ENCODE assay signal across 10 cellular contexts in the genomic region with DNA sequence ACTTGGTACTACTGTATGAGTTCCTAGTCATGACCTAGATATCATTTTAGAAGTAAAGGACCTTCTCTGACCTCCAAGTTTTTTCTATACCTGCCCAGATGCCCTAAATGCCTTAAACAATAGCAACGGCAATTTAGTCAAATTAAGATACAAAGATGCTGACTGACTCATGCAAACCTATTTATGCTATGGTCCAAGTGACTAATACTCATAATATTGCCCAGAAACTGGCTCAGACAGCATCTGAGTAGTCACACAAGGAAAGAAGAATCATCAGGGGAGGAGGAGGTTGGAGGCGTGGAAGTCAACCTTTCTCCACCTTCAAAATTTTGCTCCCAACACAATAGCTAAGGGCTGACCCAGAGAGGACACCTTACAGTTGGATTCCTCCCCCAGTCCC. TPM values are rescaled to one million over a fixed set of nuclear protein-coding genes. Genes with fewer than 3 reads are reported as not detected.
A peak's percentile ranks its signal among the peaks of the same experiment; 100 is the strongest.
DNase-seq lines count a peak whose midpoint lies in the region; ATAC-seq and TF ChIP-seq lines count a peak whose summit lies in the region.
"Had no signal": no experiment of that assay in that cellular context is flagged by ENCODE, and none has a peak within 500 bp of the region (broad histone marks: within the 10 kb centered on the region; RNA-seq: fewer than 3 reads in every experiment).

No MANE protein-coding gene starts in this region.

- H3K27ac ChIP-seq in brain microvascular endothelial cell: no peak overlapping the region
- peak overlapping the region; percentile 74 to 81 for H3K27ac ChIP-seq in left lung

- H3K36me3 ChIP-seq in brain microvascular endothelial cell (replicated peaks): no peaks in the 10 kb centered on the region
- peaks cover 0 to 16% of the 10 kb centered on the region in 2 donors for H3K36me3 ChIP-seq in left lung

- peak in 1 of 2 donors; percentile 51 for ATAC-seq in natural killer cell treated with Interleukin-12 subunit alpha and Interleukin-12 subunit beta and Interleukin-15 and Interleukin-18, amount 100 ng/mL, for 72 hours
- ATAC-seq in natural killer cell: no peak
- ATAC-seq in left lung: no peak
- no peak for ATAC-seq in GM18867 (IDR thresholded peaks at IDR 0.05; ENCODE audit: unreplicated experiment)
- no peak for ATAC-seq in WTC11

- H3K9me3 Mint-ChIP-seq in natural killer cell treated with Interleukin-12 subunit alpha and Interleukin-12 subunit beta and Interleukin-15 and Interleukin-18, amount 100 ng/mL, for 72 hours: no peaks in the 10 kb centered on the region
- H3K9me3 Mint-ChIP-seq in natural killer cell: no peaks in the 10 kb centered on the region
- no peaks in the 10 kb centered on the region for H3K9me3 Mint-ChIP-seq in WTC11

- peaks cover 55 to 87% of the 10 kb centered on the region in 2 donors for H3K4me1 ChIP-seq in left lung

- H3K27me3 ChIP-seq in brain microvascular endothelial cell (replicated peaks) (no peaks in the 10 kb centered on the region), left lung (no peaks in the 10 kb centered on the region)

- H3K4me3 ChIP-seq in brain microvascular endothelial cell (ENCODE audit: low read depth, low read length) (no peak overlapping the region), left lung (no peak overlapping the region)
- H3K4me3 ChIP-seq: lower lobe of right lung had no signal

- H3K27me3 Mint-ChIP-seq in natural killer cell treated with Interleukin-12 subunit alpha and Interleukin-12 subunit beta and Interleukin-15 and Interleukin-18, amount 100 ng/mL, for 72 hours: no peaks in the 10 kb centered on the region
- H3K27me3 Mint-ChIP-seq in natural killer cell (ENCODE audit: low read depth in 2 of 2): no peaks in the 10 kb centered on the region
- H3K27me3 Mint-ChIP-seq in WTC11 (ENCODE audit: low read depth): no peaks in the 10 kb centered on the region

- CTCF ChIA-PET in WTC11 (lab: Charles Lee): interaction anchor here (1.2 kb wide), 1 partner anchor 219 kb away, joined by 3 read pairs; no protein-coding TSS in a partner anchor

- H3K4me1 Mint-ChIP-seq in natural killer cell treated with Interleukin-12 subunit alpha and Interleukin-12 subunit beta and Interleukin-15 and Interleukin-18, amount 100 ng/mL, for 72 hours (ENCODE audit: low read depth in 2 of 2): peaks cover 59 to 65% of the 10 kb centered on the region in 2 donors
- H3K4me1 Mint-ChIP-seq in natural killer cell: peaks cover 64 to 75% of the 10 kb centered on the region in 2 donors
- H3K4me1 Mint-ChIP-seq in WTC11: peaks cover 42% of the 10 kb centered on the region

- no peak for DNase-seq in natural killer cell treated with Interleukin-12 subunit alpha and Interleukin-12 subunit beta and Interleukin-15 and Interleukin-18, amount 100 ng/mL, for 72 hours (ENCODE audit: low spot score)
- DNase-seq in natural killer cell (no peak), brain microvascular endothelial cell (peak; percentile 72), left lung (no peak), cortex of kidney (lab: John Stamatoyannopoulos, UW) (no peak), WTC11 (ENCODE audit: low spot score) (no peak)
- DNase-seq in activated CD4-positive, alpha-beta T cell treated with anti-CD3 and anti-CD28 coated beads, Interleukin-2, amount 50 U/mL, for 48 hours: no peak
- DNase-seq: lower lobe of right lung; stimulated activated CD4-positive, alpha-beta T cell treated with anti-CD3 and anti-CD28 coated beads, Interleukin-4, amount 100 ng/mL, for 1 hour had no signal

- intact Hi-C loops in natural killer cell (cut with micrococcal nuclease) (no loop called here), left lung (cut with DNase I) (no loop called here)

- in situ Hi-C loops in brain microvascular endothelial cell (cut with HindIII; ENCODE audit: low pct_ligation_motif_present, low sequenced_read_pairs): no loop called here

- POLR2A ChIA-PET in WTC11 (lab: Charles Lee): no interaction called here

- peak overlapping the region; percentile 47 for H3K4me3 Mint-ChIP-seq in natural killer cell treated with Interleukin-12 subunit alpha and Interleukin-12 subunit beta and Interleukin-15 and Interleukin-18, amount 100 ng/mL, for 72 hours
- no peak overlapping the region for H3K4me3 Mint-ChIP-seq in natural killer cell
- H3K4me3 Mint-ChIP-seq in WTC11: no peak overlapping the region

- H3K9me3 ChIP-seq in left lung: no peaks in the 10 kb centered on the region
- H3K9me3 ChIP-seq: lower lobe of right lung had no signal

- H3K36me3 Mint-ChIP-seq in natural killer cell treated with Interleukin-12 subunit alpha and Interleukin-12 subunit beta and Interleukin-15 and Interleukin-18, amount 100 ng/mL, for 72 hours: peaks cover 7% of the 10 kb centered on the region
- H3K36me3 Mint-ChIP-seq in natural killer cell (no peaks in the 10 kb centered on the region), WTC11 (peaks cover 16% of the 10 kb centered on the region)

- peak overlapping the region; percentile 79 to 83 for H3K27ac Mint-ChIP-seq in natural killer cell treated with Interleukin-12 subunit alpha and Interleukin-12 subunit beta and Interleukin-15 and Interleukin-18, amount 100 ng/mL, for 72 hours
- H3K27ac Mint-ChIP-seq in natural killer cell: peak overlapping the region in 1 of 2 donors; percentile 29
- no peak overlapping the region for H3K27ac Mint-ChIP-seq in WTC11

- TF ChIP-seq CTCF in natural killer cell (IDR thresholded peaks at IDR 0.05) (no peak), brain microvascular endothelial cell (IDR thresholded peaks at IDR 0.05; ENCODE audit: low read depth, low read length, missing control alignments) (no peak), left lung (IDR thresholded peaks at IDR 0.05) (no peak), WTC11 (IDR thresholded peaks at IDR 0.05) (no peak)

TF ChIP-seq in WTC11, 78 proteins besides CTCF, POLR2A, EP300 and RAD21 (continues in another document):
- TF ChIP-seq FOXJ3 (CRISPR knock-in tag; IDR thresholded peaks at IDR 0.05; ENCODE audit: borderline replicate concordance) (no peak), OVOL2 (CRISPR knock-in tag; IDR thresholded peaks at IDR 0.05; ENCODE audit: borderline replicate concordance) (no peak), JUN (CRISPR knock-in tag; IDR thresholded peaks at IDR 0.05) (no peak), TP53 (CRISPR knock-in tag; IDR thresholded peaks at IDR 0.05) (no peak), GRHL2 (CRISPR knock-in tag; IDR thresholded peaks at IDR 0.05; ENCODE audit: insufficient replicate concordance, severe bottlenecking) (no peak)
- TF ChIP-seq, protein P1, sequence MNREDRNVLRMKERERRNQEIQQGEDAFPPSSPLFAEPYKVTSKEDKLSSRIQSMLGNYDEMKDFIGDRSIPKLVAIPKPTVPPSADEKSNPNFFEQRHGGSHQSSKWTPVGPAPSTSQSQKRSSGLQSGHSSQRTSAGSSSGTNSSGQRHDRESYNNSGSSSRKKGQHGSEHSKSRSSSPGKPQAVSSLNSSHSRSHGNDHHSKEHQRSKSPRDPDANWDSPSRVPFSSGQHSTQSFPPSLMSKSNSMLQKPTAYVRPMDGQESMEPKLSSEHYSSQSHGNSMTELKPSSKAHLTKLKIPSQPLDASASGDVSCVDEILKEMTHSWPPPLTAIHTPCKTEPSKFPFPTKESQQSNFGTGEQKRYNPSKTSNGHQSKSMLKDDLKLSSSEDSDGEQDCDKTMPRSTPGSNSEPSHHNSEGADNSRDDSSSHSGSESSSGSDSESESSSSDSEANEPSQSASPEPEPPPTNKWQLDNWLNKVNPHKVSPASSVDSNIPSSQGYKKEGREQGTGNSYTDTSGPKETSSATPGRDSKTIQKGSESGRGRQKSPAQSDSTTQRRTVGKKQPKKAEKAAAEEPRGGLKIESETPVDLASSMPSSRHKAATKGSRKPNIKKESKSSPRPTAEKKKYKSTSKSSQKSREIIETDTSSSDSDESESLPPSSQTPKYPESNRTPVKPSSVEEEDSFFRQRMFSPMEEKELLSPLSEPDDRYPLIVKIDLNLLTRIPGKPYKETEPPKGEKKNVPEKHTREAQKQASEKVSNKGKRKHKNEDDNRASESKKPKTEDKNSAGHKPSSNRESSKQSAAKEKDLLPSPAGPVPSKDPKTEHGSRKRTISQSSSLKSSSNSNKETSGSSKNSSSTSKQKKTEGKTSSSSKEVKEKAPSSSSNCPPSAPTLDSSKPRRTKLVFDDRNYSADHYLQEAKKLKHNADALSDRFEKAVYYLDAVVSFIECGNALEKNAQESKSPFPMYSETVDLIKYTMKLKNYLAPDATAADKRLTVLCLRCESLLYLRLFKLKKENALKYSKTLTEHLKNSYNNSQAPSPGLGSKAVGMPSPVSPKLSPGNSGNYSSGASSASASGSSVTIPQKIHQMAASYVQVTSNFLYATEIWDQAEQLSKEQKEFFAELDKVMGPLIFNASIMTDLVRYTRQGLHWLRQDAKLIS (CRISPR knock-in tag; IDR thresholded peaks at IDR 0.05; ENCODE audit: borderline replicate concordance): no peak

RNA-seq across cellular contexts. Expression of gene FYCO1, which starts 6.8 kb away (rescaled TPM):
- 10 to 100 TPM; 14.6 to 30.3 TPM for total RNA-seq in natural killer cell treated with Interleukin-12 subunit alpha and Interleukin-12 subunit beta and Interleukin-15 and Interleukin-18, amount 100 ng/mL, for 72 hours
- 10 to 100 TPM; 23.0 to 28.4 (median 27.5) TPM for total RNA-seq in natural killer cell
- 10 to 100 TPM; 33.6 to 42.7 TPM for total RNA-seq in left lung
- 12.1 to 13.9 TPM (median 12.8 TPM) in 3 replicates for total RNA-seq in WTC11 (2021)

RNA-seq across cellular contexts. Expression of gene XCR1, which starts 38.5 kb away (rescaled TPM):
- total RNA-seq in natural killer cell treated with Interleukin-12 subunit alpha and Interleukin-12 subunit beta and Interleukin-15 and Interleukin-18, amount 100 ng/mL, for 72 hours: not detected
- total RNA-seq in natural killer cell (under 1 TPM in 1 of 3 donors, not detected in 2; 0.21 TPM), left lung (1 to 10 TPM in 1 of 2 donors, under 1 TPM in 1; 0.44 to 2.0 TPM), WTC11 (2021) (0.02 to 0.25 TPM in 2 of 3 replicates, not detected in the other)

RNA-seq across cellular contexts. Expression of gene CXCR6, which starts 45.5 kb away (rescaled TPM):
- total RNA-seq in natural killer cell treated with Interleukin-12 subunit alpha and Interleukin-12 subunit beta and Interleukin-15 and Interleukin-18, amount 100 ng/mL, for 72 hours: 1 to 10 TPM; 4.0 to 5.3 TPM
- total RNA-seq in natural killer cell: 1 to 10 TPM in 2 of 3 donors, under 1 TPM in 1; 0.95 to 2.1 (median 1.7) TPM
- total RNA-seq in left lung: 1 to 10 TPM in 1 of 2 donors, under 1 TPM in 1; 0.96 to 4.1 TPM
- total RNA-seq in WTC11 (2021): not detected in 3 replicates
